ENCODE assay signal across 17 cellular contexts in genomic region chr2:71944183-71944550, GRCh38.
DNase-seq lines count a peak whose midpoint lies in the region; ATAC-seq and TF ChIP-seq lines count a peak whose summit lies in the region.
"Had no signal": no experiment of that assay in that cellular context is flagged by ENCODE, and none has a peak within 500 bp of the region (broad histone marks: within the 10 kb centered on the region; RNA-seq: fewer than 3 reads in every experiment).

No MANE protein-coding gene starts in this region.

- H3K36me3 Mint-ChIP-seq in endodermal cell (ENCODE audit: low read depth) (no peaks in the 10 kb centered on the region), osteocyte (ENCODE audit: unreplicated experiment) (peaks cover 6% of the 10 kb centered on the region)
- no peaks in the 10 kb centered on the region for H3K36me3 Mint-ChIP-seq in activated CD4-positive, alpha-beta T cell treated with anti-CD3 and anti-CD28 coated beads for 36 hours (ENCODE audit: low read depth)
- H3K36me3 Mint-ChIP-seq: CD4-positive, alpha-beta memory T cell had no signal

- H3K4me3 Mint-ChIP-seq in endodermal cell = no peak overlapping the region
- H3K4me3 Mint-ChIP-seq in osteocyte (ENCODE audit: unreplicated experiment) = no peak overlapping the region
- H3K4me3 Mint-ChIP-seq in activated CD4-positive, alpha-beta T cell treated with anti-CD3 and anti-CD28 coated beads for 36 hours = no peak overlapping the region

- H3K4me1 Mint-ChIP-seq in endodermal cell (peaks cover 7% of the 10 kb centered on the region), osteocyte (ENCODE audit: unreplicated experiment) (peaks cover 47% of the 10 kb centered on the region)
- no peaks in the 10 kb centered on the region for H3K4me1 Mint-ChIP-seq in activated CD4-positive, alpha-beta T cell treated with anti-CD3 and anti-CD28 coated beads for 36 hours
- H3K4me1 Mint-ChIP-seq: CD4-positive, alpha-beta memory T cell had no signal

- no peak overlapping the region for H3K4me3 ChIP-seq in right atrium auricular region
- H3K4me3 ChIP-seq in endodermal cell (ENCODE audit: low read length) = no peak overlapping the region
- no peak overlapping the region for H3K4me3 ChIP-seq in vagina
- H3K4me3 ChIP-seq: HAP-1 had no signal

- H3K9me3 ChIP-seq in right atrium auricular region = no peaks in the 10 kb centered on the region
- no peaks in the 10 kb centered on the region for H3K9me3 ChIP-seq in endodermal cell (ENCODE audit: control insufficient read depth, low read length)
- H3K9me3 ChIP-seq in vagina = no peaks in the 10 kb centered on the region
- H3K9me3 ChIP-seq: HAP-1 had no signal

- TF ChIP-seq POLR2A in vagina (IDR thresholded peaks at IDR 0.05) = no peak

- no peak overlapping the region for H3K9ac ChIP-seq in endodermal cell (ENCODE audit: extremely low read depth, low read length, poor library complexity, severe bottlenecking)

- ATAC-seq in left ventricle myocardium superior (no peak), GM19463 (IDR thresholded peaks at IDR 0.05; ENCODE audit: unreplicated experiment) (no peak)
- ATAC-seq in activated CD4-positive, alpha-beta T cell treated with anti-CD3 and anti-CD28 coated beads for 36 hours = no peak

- intact Hi-C loops in left ventricle myocardium superior (cut with micrococcal nuclease) = no loop called here
- intact Hi-C loops in vagina (cut with DNase I) = no loop called here
- intact Hi-C loops in activated CD4-positive, alpha-beta T cell treated with anti-CD3 and anti-CD28 coated beads for 36 hours (cut with DNase I, micrococcal nuclease) = no loop called here

- no peak overlapping the region for H3K27ac ChIP-seq in right atrium auricular region
- H3K27ac ChIP-seq in endodermal cell (ENCODE audit: low read depth, low read length) = no peak overlapping the region
- H3K27ac ChIP-seq in vagina = no peak overlapping the region
- H3K27ac ChIP-seq: RWPE1 had no signal

- H3K27me3 Mint-ChIP-seq in endodermal cell (ENCODE audit: insufficient read depth) (no peaks in the 10 kb centered on the region), osteocyte (ENCODE audit: unreplicated experiment) (peaks cover 21% of the 10 kb centered on the region)
- peaks cover 2% of the 10 kb centered on the region for H3K27me3 Mint-ChIP-seq in activated CD4-positive, alpha-beta T cell treated with anti-CD3 and anti-CD28 coated beads for 36 hours

- 81 to 100% methylated on average over 2 to 8 of the region's 8 CpGs for WGBS in endodermal cell (ENCODE audit: insufficient coverage in 1 of 2, insufficient read length in 1 of 2), 2 experiments

- H3K9me3 Mint-ChIP-seq in endodermal cell = no peaks in the 10 kb centered on the region
- no peaks in the 10 kb centered on the region for H3K9me3 Mint-ChIP-seq in osteocyte (ENCODE audit: unreplicated experiment)
- no peaks in the 10 kb centered on the region for H3K9me3 Mint-ChIP-seq in activated CD4-positive, alpha-beta T cell treated with anti-CD3 and anti-CD28 coated beads for 36 hours (ENCODE audit: low read depth)
- H3K9me3 Mint-ChIP-seq: CD4-positive, alpha-beta memory T cell had no signal

- peaks cover 0 to 16% of the 10 kb centered on the region in 2 donors for H3K4me1 ChIP-seq in right atrium auricular region
- peaks cover 10% of the 10 kb centered on the region for H3K4me1 ChIP-seq in endodermal cell (ENCODE audit: control insufficient read depth, insufficient read depth, low read length)
- H3K4me1 ChIP-seq in vagina = peaks cover 23% of the 10 kb centered on the region
- H3K4me1 ChIP-seq: HAP-1 had no signal

- H3K27me3 ChIP-seq in right atrium auricular region (no peaks in the 10 kb centered on the region), endodermal cell (ENCODE audit: control insufficient read depth, insufficient read depth, low read length, poor library complexity, severe bottlenecking) (no peaks in the 10 kb centered on the region), vagina (no peaks in the 10 kb centered on the region)

- POLR2A ChIA-PET in activated CD4-positive, alpha-beta T cell treated with anti-CD3 and anti-CD28 coated beads for 36 hours (lab: Charles Lee) = no interaction called here

- DNase-seq in right atrium auricular region (ENCODE audit: low spot score) = peak; percentile 51
- no peak for DNase-seq in left ventricle myocardium superior
- DNase-seq in endodermal cell = peak; percentile 56
- DNase-seq in osteocyte (ENCODE audit: extremely low spot score, unreplicated experiment) = peak; percentile 77
- peak; percentile 74 to 81 for DNase-seq in vagina (ENCODE audit: extremely low spot score in 2 of 2)
- DNase-seq in activated CD4-positive, alpha-beta T cell treated with anti-CD3 and anti-CD28 coated beads for 36 hours = no peak
- no peak for DNase-seq in amniotic stem cell (lab: John Stamatoyannopoulos, UW)
- DNase-seq: CD4-positive, alpha-beta memory T cell; DND-41; Karpas-422; MM.1S; NCI-H1105 treated with DMSO at 0.1 percent for 48 hours; NCI-H187 treated with DMSO at 0.1 percent for 48 hours; NCI-H446 had no signal

- CTCF ChIA-PET in activated CD4-positive, alpha-beta T cell treated with anti-CD3 and anti-CD28 coated beads for 36 hours (lab: Charles Lee) = interaction anchor here (1.3 kb wide), 1 partner anchor 20 kb away, joined by 4 read pairs; no protein-coding TSS in a partner anchor

- H3K27ac Mint-ChIP-seq in endodermal cell (no peak overlapping the region), osteocyte (ENCODE audit: unreplicated experiment) (no peak overlapping the region)
- no peak overlapping the region for H3K27ac Mint-ChIP-seq in activated CD4-positive, alpha-beta T cell treated with anti-CD3 and anti-CD28 coated beads for 36 hours
- H3K27ac Mint-ChIP-seq: CD4-positive, alpha-beta memory T cell had no signal

- TF ChIP-seq CTCF in right atrium auricular region (IDR thresholded peaks at IDR 0.05) (no peak), endodermal cell (conservative IDR thresholded peaks at IDR 0.05) (no peak), osteocyte (IDR thresholded peaks at IDR 0.05) (no peak), vagina (IDR thresholded peaks at IDR 0.05) (no peak)

- H3K36me3 ChIP-seq in right atrium auricular region = no peaks in the 10 kb centered on the region
- H3K36me3 ChIP-seq in endodermal cell (ENCODE audit: control insufficient read depth, insufficient read depth, low read length) = no peaks in the 10 kb centered on the region
- H3K36me3 ChIP-seq in vagina = no peaks in the 10 kb centered on the region
- H3K36me3 ChIP-seq: HAP-1 had no signal

Comparison
In these comparisons a context has a peak if more than half of its experiments do, and no peak if none do; other contexts are left out.
1. DNase-seq: peak in right atrium auricular region (single experiment), endodermal cell (single experiment), osteocyte (single experiment) and vagina (2 of 2); none in left ventricle myocardium superior (single experiment), activated CD4-positive, alpha-beta T cell treated with anti-CD3 and anti-CD28 coated beads for 36 hours (single experiment) and amniotic stem cell (single experiment).